Comparison of ENCODE assay signal across 8 cellular contexts in genomic region chr11:119108151-119108856, GRCh38. TPM values are rescaled to one million over a fixed set of nuclear protein-coding genes. Genes with fewer than 3 reads are reported as not detected.
A peak's percentile ranks its signal among the peaks of the same experiment; 100 is the strongest.
DNase-seq lines count a peak whose midpoint lies in the region; ATAC-seq, FAIRE-seq and TF ChIP-seq lines count a peak whose summit lies in the region.

No MANE protein-coding gene starts in this region.

- peaks cover 5 to 40% (median 10%) of the 10 kb centered on the region in 4 donors for H3K4me1 ChIP-seq in Peyer's patch
- H3K4me1 ChIP-seq in HepG2 (ENCODE audit: insufficient read depth, low read length) = peaks cover 33% of the 10 kb centered on the region
- peaks cover 36% of the 10 kb centered on the region for H3K4me1 ChIP-seq in suprapubic skin

- H3K27me3 ChIP-seq in Peyer's patch (no peaks in the 10 kb centered on the region), HepG2 (ENCODE audit: control insufficient read depth in 1 of 2, insufficient read depth in 2 of 2, low read length in 2 of 2) (no peaks in the 10 kb centered on the region; a peak in 1 of 5 replicates), suprapubic skin (no peaks in the 10 kb centered on the region)

- H3K9ac ChIP-seq in HepG2 (ENCODE audit: insufficient read depth, low read depth, low read length) = peak overlapping the region; percentile 77

- 19% methylated on average over 2 of the region's 8 CpGs for WGBS in HepG2 (ENCODE audit: low lambda C conversion rate)
- WGBS in suprapubic skin = 36% methylated on average over 4 of the region's 8 CpGs

- TF ChIP-seq POLR2A in Peyer's patch (IDR thresholded peaks at IDR 0.05) (peak; percentile 15 to 29), HepG2 (IDR thresholded peaks at IDR 0.05; ENCODE audit: insufficient read depth in 1 of 2, low read depth in 2 of 2, low read length in 2 of 2) (peak; percentile 20 to 48; a peak in 2 of 4 replicates), suprapubic skin (IDR thresholded peaks at IDR 0.05) (no peak)

- BruUV-seq in HepG2 (replicated peaks; lab: Mats Ljungman, UMichigan) = no TSS peak

- DNase-seq in D341Med (ENCODE audit: low spot score) = peak; percentile 72
- DNase-seq in HCEC 1CT = peak; percentile 15
- peak; percentile 63 to 78 (median 64) for DNase-seq in Peyer's patch
- DNase-seq in T47D (ENCODE audit: low read depth in 1 of 2, low spot score in 1 of 2) = peak; percentile 94 to 97
- DNase-seq in HepG2 (ENCODE audit: low spot score) = peak; percentile 73
- no peak for DNase-seq in suprapubic skin (ENCODE audit: low spot score in 2 of 2)

- FAIRE-seq in HepG2 (lab: Jason Lieb, UNC) = peak; percentile 76

- H2AFZ ChIP-seq in HepG2 (ENCODE audit: low read length) = no peak overlapping the region

- TF ChIP-seq CTCF in Peyer's patch (IDR thresholded peaks at IDR 0.05) (no peak), HepG2 (CRISPR knock-in tag; IDR thresholded peaks at IDR 0.05) (no peak), suprapubic skin (IDR thresholded peaks at IDR 0.05) (no peak)

- H3K27ac ChIP-seq in Peyer's patch (peak overlapping the region; percentile 85 to 91 (median 88)), HepG2 (ENCODE audit: extremely low read length, insufficient read depth, low read length) (peak overlapping the region; percentile 65), suprapubic skin (peak overlapping the region; percentile 81)

- TF ChIP-seq EP300 in HepG2 (IDR thresholded peaks at IDR 0.05; ENCODE audit: low read depth in 2 of 2, low read length in 2 of 2) = no peak
- TF ChIP-seq EP300 in HepG2 (CRISPR knock-in tag; IDR thresholded peaks at IDR 0.05; ENCODE audit: borderline replicate concordance) = no peak
- TF ChIP-seq EP300 in suprapubic skin (IDR thresholded peaks at IDR 0.05) = no peak

- TF ChIP-seq RAD21 in HepG2 (CRISPR knock-in tag; IDR thresholded peaks at IDR 0.05) = no peak

- CTCF ChIA-PET in HepG2 (lab: Yijun Ruan, JAX; ENCODE audit: low intra/inter-chr PET ratio, low total read pairs) = no interaction called here

- H4K20me1 ChIP-seq in HepG2 (ENCODE audit: insufficient read depth, low read length) = no peaks in the 10 kb centered on the region

- H3K79me2 ChIP-seq in HepG2 (ENCODE audit: insufficient read depth, low read length) = no peaks in the 10 kb centered on the region

- POLR2A ChIA-PET in HepG2 (lab: Yijun Ruan, JAX) = interaction anchor here (0.8 to 4.2 kb wide), 8 partner anchors 9 to 316 kb away, joined by 3 to 75 read pairs (median 5); partner anchors contain the start of genes HINFP, HMBS, NHERF4 and VPS11

- ATAC-seq in HepG2 (peak; percentile 76), HG02885 (IDR thresholded peaks at IDR 0.05; ENCODE audit: poor library complexity, unreplicated experiment) (no peak), HG02970 (IDR thresholded peaks at IDR 0.05; ENCODE audit: low FRiP score, unreplicated experiment) (no peak)

- in situ Hi-C loops in T47D (cut with HindIII; ENCODE audit: low pct_unique_long_range_greater_than_20kb, low sequenced_read_pairs) = no loop called here
- in situ Hi-C loops in HepG2 (cut with HindIII; ENCODE audit: extremely low pct_ligation_motif_present, low pct_unique_long_range_greater_than_20kb) = no loop called here

- peaks cover 0 to 32% (median 0%) of the 10 kb centered on the region in 3 donors for H3K36me3 ChIP-seq in Peyer's patch
- H3K36me3 ChIP-seq in HepG2 (replicated peaks in 1 of 2; ENCODE audit: control insufficient read depth in 1 of 2, insufficient read depth in 2 of 2, low read length in 2 of 2) = peaks cover 1 to 23% of the 10 kb centered on the region in 2 experiments
- H3K36me3 ChIP-seq in suprapubic skin = peaks cover 26% of the 10 kb centered on the region

- no peaks in the 10 kb centered on the region for H3K9me3 ChIP-seq in Peyer's patch
- H3K9me3 ChIP-seq in HepG2 (ENCODE audit: low read length) = no peaks in the 10 kb centered on the region
- no peaks in the 10 kb centered on the region for H3K9me3 ChIP-seq in suprapubic skin

- peak overlapping the region; percentile 82 for H3K4me2 ChIP-seq in HepG2 (ENCODE audit: low read depth, low read length)

- intact Hi-C loops in HepG2 (cut with micrococcal nuclease; ENCODE audit: unreplicated experiment) = loop anchor here (5.0 kb wide), 1 partner anchor 89 kb away; no protein-coding TSS in a partner anchor

- H3K4me3 ChIP-seq in Peyer's patch (peak overlapping the region; percentile 81 to 96 (median 86)), HepG2 (replicated peaks in 1 of 3; ENCODE audit: insufficient read depth in 1 of 3, low read depth in 2 of 3, low read length in 3 of 3) (peak overlapping the region; percentile 68 to 86 (median 85)), suprapubic skin (peak overlapping the region; percentile 97)

RNA-seq across cellular contexts. Expression of gene C2CD2L, which starts 1.2 kb away (rescaled TPM):
- total RNA-seq in Peyer's patch (100 to 1,000 TPM in 1 of 4 donors, 10 to 100 TPM in 3; 13.2 to 107 (median 81.8) TPM), HepG2 (2016; rRNA removed; fragmentation: Illumina TruSeq; extraction: Trizol) (1.2 and 3.7 TPM in 2 replicates), suprapubic skin (10 to 100 TPM; 20.1 to 25.9 (median 21.5) TPM)
- total RNA-seq in HepG2 (2016; cell fraction: cytosol; rRNA removed; fragmentation: Illumina TruSeq; extraction: Trizol; ENCODE audit: low read depth) = 0.79 and 1.4 TPM in 2 replicates
- 1.5 and 3.1 TPM in 2 replicates for total RNA-seq in HepG2 (2016; cell fraction: insoluble cytoplasmic fraction; rRNA removed; fragmentation: Illumina TruSeq; extraction: Trizol)
- total RNA-seq in HepG2 (2016; cell fraction: membrane; rRNA removed; fragmentation: Illumina TruSeq; extraction: Trizol) = 1.6 and 1.9 TPM in 2 replicates
- total RNA-seq in HepG2 (2016; cell fraction: nucleus; rRNA removed; fragmentation: Illumina TruSeq; extraction: Trizol) = 5.6 and 5.7 TPM in 2 replicates
- polyA plus RNA-seq in HepG2 (2011; rRNA removed) = 5.5 and 6.0 TPM in 2 replicates
- 3.1 and 3.8 TPM in 2 replicates for polyA plus RNA-seq in HepG2 (2011; cell fraction: cytosol; rRNA removed)
- 19.5 and 20.9 TPM in 2 replicates for polyA plus RNA-seq in HepG2 (2011; cell fraction: nucleus; rRNA removed)
- polyA plus RNA-seq in HepG2 (2012) = 3.6 and 6.9 TPM in 2 replicates
- polyA plus RNA-seq in HepG2 (2016; cell fraction: cytosol; fragmentation: Illumina TruSeq; extraction: Trizol; ENCODE audit: low read depth) = 0.15 and 0.31 TPM in 2 replicates
- polyA plus RNA-seq in HepG2 (2016; cell fraction: insoluble cytoplasmic fraction; fragmentation: Illumina TruSeq; extraction: Trizol; ENCODE audit: low read depth) = 1.6 and 2.4 TPM in 2 replicates
- polyA plus RNA-seq in HepG2 (2016; cell fraction: membrane; fragmentation: Illumina TruSeq; extraction: Trizol; ENCODE audit: low read depth) = 1.5 TPM in 2 replicates
- polyA plus RNA-seq in HepG2 (2016; cell fraction: nucleus; fragmentation: Illumina TruSeq; extraction: Trizol; ENCODE audit: insufficient read depth, low read depth) = 13.0 and 14.1 TPM in 2 replicates
- 12.9 and 18.4 TPM in 2 replicates for polyA minus RNA-seq in HepG2 (2011; rRNA and poly(A)+ RNA removed; ENCODE audit: low replicate concordance)
- 2.0 and 5.5 TPM in 2 replicates for polyA minus RNA-seq in HepG2 (2011; cell fraction: cytosol; rRNA and poly(A)+ RNA removed)
- polyA minus RNA-seq in HepG2 (2011; cell fraction: nucleus; rRNA and poly(A)+ RNA removed) = 10.0 and 17.3 TPM in 2 replicates

RNA-seq across cellular contexts. Expression of gene DPAGT1, which starts 6.7 kb away (rescaled TPM):
- total RNA-seq in Peyer's patch (10 to 100 TPM; 10.7 to 38.6 (median 33.1) TPM), HepG2 (2016; rRNA removed; fragmentation: Illumina TruSeq; extraction: Trizol) (15.1 and 37.6 TPM in 2 replicates), suprapubic skin (10 to 100 TPM; 21.2 to 32.2 (median 26.9) TPM)
- 9.0 and 10.4 TPM in 2 replicates for total RNA-seq in HepG2 (2016; cell fraction: cytosol; rRNA removed; fragmentation: Illumina TruSeq; extraction: Trizol; ENCODE audit: low read depth)
- total RNA-seq in HepG2 (2016; cell fraction: insoluble cytoplasmic fraction; rRNA removed; fragmentation: Illumina TruSeq; extraction: Trizol) = 13.6 and 37.2 TPM in 2 replicates
- 11.6 and 12.3 TPM in 2 replicates for total RNA-seq in HepG2 (2016; cell fraction: membrane; rRNA removed; fragmentation: Illumina TruSeq; extraction: Trizol)
- total RNA-seq in HepG2 (2016; cell fraction: nucleus; rRNA removed; fragmentation: Illumina TruSeq; extraction: Trizol) = 44.3 and 47.6 TPM in 2 replicates
- 63.9 and 70.7 TPM in 2 replicates for polyA plus RNA-seq in HepG2 (2011; rRNA removed)
- 58.3 and 83.9 TPM in 2 replicates for polyA plus RNA-seq in HepG2 (2011; cell fraction: cytosol; rRNA removed)
- 188 and 198 TPM in 2 replicates for polyA plus RNA-seq in HepG2 (2011; cell fraction: nucleus; rRNA removed)
- polyA plus RNA-seq in HepG2 (2012) = 29.8 and 34.0 TPM in 2 replicates
- 7.4 and 9.5 TPM in 2 replicates for polyA plus RNA-seq in HepG2 (2016; cell fraction: cytosol; fragmentation: Illumina TruSeq; extraction: Trizol; ENCODE audit: low read depth)
- polyA plus RNA-seq in HepG2 (2016; cell fraction: insoluble cytoplasmic fraction; fragmentation: Illumina TruSeq; extraction: Trizol; ENCODE audit: low read depth) = 22.6 and 25.1 TPM in 2 replicates
- 11.7 and 14.0 TPM in 2 replicates for polyA plus RNA-seq in HepG2 (2016; cell fraction: membrane; fragmentation: Illumina TruSeq; extraction: Trizol; ENCODE audit: low read depth)
- 111 TPM in 2 replicates for polyA plus RNA-seq in HepG2 (2016; cell fraction: nucleus; fragmentation: Illumina TruSeq; extraction: Trizol; ENCODE audit: insufficient read depth, low read depth)
- 144 and 162 TPM in 2 replicates for polyA minus RNA-seq in HepG2 (2011; rRNA and poly(A)+ RNA removed; ENCODE audit: low replicate concordance)
- 27.4 and 33.9 TPM in 2 replicates for polyA minus RNA-seq in HepG2 (2011; cell fraction: cytosol; rRNA and poly(A)+ RNA removed)
- 47.9 and 50.1 TPM in 2 replicates for polyA minus RNA-seq in HepG2 (2011; cell fraction: nucleus; rRNA and poly(A)+ RNA removed)

RNA-seq across cellular contexts. Expression of gene HINFP, which starts 13.1 kb away (rescaled TPM):
- 10 to 100 TPM; 28.1 to 67.9 (median 49.0) TPM for total RNA-seq in Peyer's patch
- 13.3 and 15.1 TPM in 2 replicates for total RNA-seq in HepG2 (2016; rRNA removed; fragmentation: Illumina TruSeq; extraction: Trizol)
- total RNA-seq in HepG2 (2016; cell fraction: cytosol; rRNA removed; fragmentation: Illumina TruSeq; extraction: Trizol; ENCODE audit: low read depth) = 19.3 and 21.2 TPM in 2 replicates
- total RNA-seq in HepG2 (2016; cell fraction: insoluble cytoplasmic fraction; rRNA removed; fragmentation: Illumina TruSeq; extraction: Trizol) = 13.0 and 15.1 TPM in 2 replicates
- total RNA-seq in HepG2 (2016; cell fraction: membrane; rRNA removed; fragmentation: Illumina TruSeq; extraction: Trizol) = 11.9 and 13.6 TPM in 2 replicates
- 14.0 and 18.0 TPM in 2 replicates for total RNA-seq in HepG2 (2016; cell fraction: nucleus; rRNA removed; fragmentation: Illumina TruSeq; extraction: Trizol)
- 21.4 and 27.5 TPM in 2 replicates for polyA plus RNA-seq in HepG2 (2011; rRNA removed)
- 15.9 and 17.5 TPM in 2 replicates for polyA plus RNA-seq in HepG2 (2011; cell fraction: cytosol; rRNA removed)
- 47.6 and 50.8 TPM in 2 replicates for polyA plus RNA-seq in HepG2 (2011; cell fraction: nucleus; rRNA removed)
- 8.2 and 13.4 TPM in 2 replicates for polyA plus RNA-seq in HepG2 (2012)
- polyA plus RNA-seq in HepG2 (2016; cell fraction: cytosol; fragmentation: Illumina TruSeq; extraction: Trizol; ENCODE audit: low read depth) = 2.5 and 2.6 TPM in 2 replicates
- 14.5 and 17.5 TPM in 2 replicates for polyA plus RNA-seq in HepG2 (2016; cell fraction: insoluble cytoplasmic fraction; fragmentation: Illumina TruSeq; extraction: Trizol; ENCODE audit: low read depth)
- polyA plus RNA-seq in HepG2 (2016; cell fraction: membrane; fragmentation: Illumina TruSeq; extraction: Trizol; ENCODE audit: low read depth) = 4.6 and 5.7 TPM in 2 replicates
- polyA plus RNA-seq in HepG2 (2016; cell fraction: nucleus; fragmentation: Illumina TruSeq; extraction: Trizol; ENCODE audit: insufficient read depth, low read depth) = 29.7 and 32.0 TPM in 2 replicates
- polyA minus RNA-seq in HepG2 (2011; rRNA and poly(A)+ RNA removed; ENCODE audit: low replicate concordance) = 40.6 and 44.8 TPM in 2 replicates
- polyA minus RNA-seq in HepG2 (2011; cell fraction: cytosol; rRNA and poly(A)+ RNA removed) = 12.8 and 13.3 TPM in 2 replicates
- 32.8 and 34.8 TPM in 2 replicates for polyA minus RNA-seq in HepG2 (2011; cell fraction: nucleus; rRNA and poly(A)+ RNA removed)
- 10 to 100 TPM; 16.1 to 45.1 (median 26.7) TPM for total RNA-seq in suprapubic skin

RNA-seq across cellular contexts. Expression of gene HMBS, which starts 23.6 kb away (rescaled TPM):
- 10 to 100 TPM; 10.7 to 21.7 (median 15.0) TPM for total RNA-seq in Peyer's patch
- total RNA-seq in HepG2 (2016; rRNA removed; fragmentation: Illumina TruSeq; extraction: Trizol) = 9.4 and 14.0 TPM in 2 replicates
- 11.3 and 12.0 TPM in 2 replicates for total RNA-seq in HepG2 (2016; cell fraction: cytosol; rRNA removed; fragmentation: Illumina TruSeq; extraction: Trizol; ENCODE audit: low read depth)
- 10.3 and 11.8 TPM in 2 replicates for total RNA-seq in HepG2 (2016; cell fraction: insoluble cytoplasmic fraction; rRNA removed; fragmentation: Illumina TruSeq; extraction: Trizol)
- 17.7 and 22.9 TPM in 2 replicates for total RNA-seq in HepG2 (2016; cell fraction: membrane; rRNA removed; fragmentation: Illumina TruSeq; extraction: Trizol)
- total RNA-seq in HepG2 (2016; cell fraction: nucleus; rRNA removed; fragmentation: Illumina TruSeq; extraction: Trizol) = 19.9 and 22.9 TPM in 2 replicates
- 46.8 and 46.9 TPM in 2 replicates for polyA plus RNA-seq in HepG2 (2011; rRNA removed)
- polyA plus RNA-seq in HepG2 (2011; cell fraction: cytosol; rRNA removed) = 36.8 and 52.6 TPM in 2 replicates
- polyA plus RNA-seq in HepG2 (2011; cell fraction: nucleus; rRNA removed) = 114 and 141 TPM in 2 replicates
- 25.3 and 27.5 TPM in 2 replicates for polyA plus RNA-seq in HepG2 (2012)
- polyA plus RNA-seq in HepG2 (2016; cell fraction: cytosol; fragmentation: Illumina TruSeq; extraction: Trizol; ENCODE audit: low read depth) = 41.8 and 50.4 TPM in 2 replicates
- polyA plus RNA-seq in HepG2 (2016; cell fraction: insoluble cytoplasmic fraction; fragmentation: Illumina TruSeq; extraction: Trizol; ENCODE audit: low read depth) = 59.7 and 64.5 TPM in 2 replicates
- 48.2 and 57.5 TPM in 2 replicates for polyA plus RNA-seq in HepG2 (2016; cell fraction: membrane; fragmentation: Illumina TruSeq; extraction: Trizol; ENCODE audit: low read depth)
- polyA plus RNA-seq in HepG2 (2016; cell fraction: nucleus; fragmentation: Illumina TruSeq; extraction: Trizol; ENCODE audit: insufficient read depth, low read depth) = 85.4 and 92.8 TPM in 2 replicates
- 40.3 and 66.3 TPM in 2 replicates for polyA minus RNA-seq in HepG2 (2011; rRNA and poly(A)+ RNA removed; ENCODE audit: low replicate concordance)
- 14.4 and 18.5 TPM in 2 replicates for polyA minus RNA-seq in HepG2 (2011; cell fraction: cytosol; rRNA and poly(A)+ RNA removed)
- 22.6 and 26.1 TPM in 2 replicates for polyA minus RNA-seq in HepG2 (2011; cell fraction: nucleus; rRNA and poly(A)+ RNA removed)
- total RNA-seq in suprapubic skin = 10 to 100 TPM in 3 of 4 donors, 1 to 10 TPM in 1; 5.2 to 18.4 (median 13.3) TPM

RNA-seq across cellular contexts. Expression of gene ABCG4, which starts 40.5 kb away (rescaled TPM):
- total RNA-seq in Peyer's patch (not detected), HepG2 (2016; rRNA removed; fragmentation: Illumina TruSeq; extraction: Trizol) (not detected in 2 replicates), suprapubic skin (1 to 10 TPM in 2 of 4 donors, under 1 TPM in 2; 0.26 to 1.6 (median 0.73) TPM)
- not detected in 2 replicates for total RNA-seq in HepG2 (2016; cell fraction: cytosol; rRNA removed; fragmentation: Illumina TruSeq; extraction: Trizol; ENCODE audit: low read depth)
- not detected in 2 replicates for total RNA-seq in HepG2 (2016; cell fraction: insoluble cytoplasmic fraction; rRNA removed; fragmentation: Illumina TruSeq; extraction: Trizol)
- total RNA-seq in HepG2 (2016; cell fraction: membrane; rRNA removed; fragmentation: Illumina TruSeq; extraction: Trizol) = not detected in 2 replicates
- not detected in 2 replicates for total RNA-seq in HepG2 (2016; cell fraction: nucleus; rRNA removed; fragmentation: Illumina TruSeq; extraction: Trizol)
- polyA plus RNA-seq in HepG2 (2011; rRNA removed) = not detected in 2 replicates
- polyA plus RNA-seq in HepG2 (2011; cell fraction: cytosol; rRNA removed) = not detected in 2 replicates
- 0.05 TPM in 1 of 2 replicates, not detected in the other for polyA plus RNA-seq in HepG2 (2011; cell fraction: nucleus; rRNA removed)
- polyA plus RNA-seq in HepG2 (2012) = not detected in 2 replicates
- not detected in 2 replicates for polyA plus RNA-seq in HepG2 (2016; cell fraction: cytosol; fragmentation: Illumina TruSeq; extraction: Trizol; ENCODE audit: low read depth)
- polyA plus RNA-seq in HepG2 (2016; cell fraction: insoluble cytoplasmic fraction; fragmentation: Illumina TruSeq; extraction: Trizol; ENCODE audit: low read depth) = not detected in 2 replicates
- polyA plus RNA-seq in HepG2 (2016; cell fraction: membrane; fragmentation: Illumina TruSeq; extraction: Trizol; ENCODE audit: low read depth) = not detected in 2 replicates
- not detected in 2 replicates for polyA plus RNA-seq in HepG2 (2016; cell fraction: nucleus; fragmentation: Illumina TruSeq; extraction: Trizol; ENCODE audit: insufficient read depth, low read depth)
- 0.52 TPM in 1 of 2 replicates, not detected in the other for polyA minus RNA-seq in HepG2 (2011; rRNA and poly(A)+ RNA removed; ENCODE audit: low replicate concordance)
- not detected in 2 replicates for polyA minus RNA-seq in HepG2 (2011; cell fraction: cytosol; rRNA and poly(A)+ RNA removed)
- not detected in 2 replicates for polyA minus RNA-seq in HepG2 (2011; cell fraction: nucleus; rRNA and poly(A)+ RNA removed)

Comparison
In these comparisons a context has a peak if more than half of its experiments do, and no peak if none do; other contexts are left out.
1. DNase-seq: peak in D341Med (single experiment), HCEC 1CT (single experiment), Peyer's patch (3 of 3), T47D (2 of 2) and HepG2 (single experiment); none in suprapubic skin (0 of 2).
2. POLR2A ChIP-seq: peak in Peyer's patch (2 of 2) and HepG2 (2 of 2); none in suprapubic skin (0 of 2).
3. Peak in every context shown above with its lines, with median percentiles within 50 percentile points of each other: H3K27ac ChIP-seq and H3K4me3 ChIP-seq.